ENCODE assay signal across 8 cellular contexts in the genomic region with DNA sequence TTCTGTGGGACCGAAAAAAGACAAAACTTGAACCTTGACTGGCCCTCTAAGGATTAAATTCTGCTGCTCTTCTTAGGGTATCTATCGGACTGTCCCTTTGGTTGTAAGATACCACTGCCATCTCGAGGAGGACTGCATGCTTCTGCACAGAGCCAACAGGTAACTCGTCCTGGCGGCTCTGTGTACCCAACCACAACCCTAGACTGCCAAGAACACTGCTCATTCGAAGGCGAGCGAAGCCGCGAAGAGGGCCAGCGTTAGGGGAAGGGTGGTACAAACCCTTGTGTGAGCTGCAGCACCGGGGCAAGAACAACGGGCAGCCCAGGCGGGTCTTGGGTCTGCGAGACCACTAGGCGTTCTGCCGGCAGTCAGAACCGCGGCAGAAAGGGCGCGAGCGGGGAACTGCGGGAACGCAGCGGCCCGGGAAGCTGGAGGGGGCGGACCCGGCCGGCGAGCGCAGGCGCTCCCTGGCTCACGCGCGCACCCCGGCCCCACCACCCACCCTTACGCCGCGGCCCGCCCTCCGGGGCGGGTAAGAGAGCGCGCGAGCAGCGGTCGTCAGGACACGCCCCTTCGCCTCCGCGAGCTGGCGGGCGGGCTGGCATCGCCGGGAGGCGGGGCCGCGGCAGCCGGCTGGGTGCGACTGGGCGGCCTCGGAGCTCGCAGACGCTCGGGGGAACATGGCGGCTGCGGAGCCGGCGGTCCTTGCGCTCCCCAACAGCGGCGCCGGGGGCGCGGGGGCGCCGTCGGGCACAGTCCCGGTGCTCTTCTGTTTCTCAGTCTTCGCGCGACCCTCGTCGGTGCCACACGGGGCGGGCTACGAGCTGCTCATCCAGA. TPM values are rescaled to one million over a fixed set of nuclear protein-coding genes. Genes with fewer than 3 reads are reported as not detected.
A peak's percentile ranks its signal among the peaks of the same experiment; 100 is the strongest.
DNase-seq lines count a peak whose midpoint lies in the region; ATAC-seq and TF ChIP-seq lines count a peak whose summit lies in the region.

Gene ISOC1, plus strand, starts transcription at position 663 of the 837 bp plus-strand sequence. Its CDS starts 18 bp downstream, at position 681.

- H3K4me1 ChIP-seq in CD4-positive, CD25-positive, alpha-beta regulatory T cell (ENCODE audit: control insufficient read depth, insufficient read depth, low read length, poor library complexity, severe bottlenecking) = peaks cover 19% of the 10 kb centered on the region
- peaks cover 4 to 50% (median 41%) of the 10 kb centered on the region in 4 donors for H3K4me1 ChIP-seq in liver (ENCODE audit: control insufficient read depth in 4 of 4, insufficient read depth in 4 of 4, low read length in 3 of 4)

- TF ChIP-seq RAD21 in liver (IDR thresholded peaks at IDR 0.05) = peak in 1 of 2 donors; percentile 35

- H3K4me1 Mint-ChIP-seq in CD4-positive, CD25-positive, alpha-beta regulatory T cell = peaks cover 14 to 43% (median 27%) of the 10 kb centered on the region in 4 donors
- peaks cover 14% of the 10 kb centered on the region for H3K4me1 Mint-ChIP-seq in dendritic cell treated with granulocyte-macrophage colony-stimulating factor and Interleukin-4, amounts not matched to agents 40 ng/mL and 50 ng/mL, for 4 days (ENCODE audit: low read depth)

- under 1% methylated on average over 87 of the region's 87 CpGs for WGBS in liver

- DNase-seq in CD4-positive, CD25-positive, alpha-beta regulatory T cell = peak; percentile 87 to 93 (median 92)
- DNase-seq in NCI-H748 (lab: John Stamatoyannopoulos, UW; ENCODE audit: unreplicated experiment) = peak; percentile 94
- peak; percentile 82 to 89 for DNase-seq in activated CD4-positive, alpha-beta T cell treated with anti-CD3 and anti-CD28 coated beads, Interleukin-2, amount 50 U/mL, for 24 hours (ENCODE audit: low read depth in 1 of 2, low spot score in 1 of 2)
- peak; percentile 94 for DNase-seq in stimulated activated CD4-positive, alpha-beta T cell treated with anti-CD3 and anti-CD28 coated beads, Interleukin-4, amount 100 ng/mL, for 1 hour

- no peaks in the 10 kb centered on the region for H3K9me3 Mint-ChIP-seq in CD4-positive, CD25-positive, alpha-beta regulatory T cell
- no peaks in the 10 kb centered on the region for H3K9me3 Mint-ChIP-seq in dendritic cell treated with granulocyte-macrophage colony-stimulating factor and Interleukin-4, amounts not matched to agents 40 ng/mL and 50 ng/mL, for 4 days

- intact Hi-C loops in dendritic cell treated with granulocyte-macrophage colony-stimulating factor and Interleukin-4, amounts not matched to agents 40 ng/mL and 50 ng/mL, for 4 days (cut with micrococcal nuclease) = loop anchor here (10.0 kb wide), 2 partner anchors 170 to 1010 kb away; partner anchors contain the start of gene SLC12A2

- no peaks in the 10 kb centered on the region for H3K36me3 Mint-ChIP-seq in CD4-positive, CD25-positive, alpha-beta regulatory T cell
- peaks cover 6% of the 10 kb centered on the region for H3K36me3 Mint-ChIP-seq in dendritic cell treated with granulocyte-macrophage colony-stimulating factor and Interleukin-4, amounts not matched to agents 40 ng/mL and 50 ng/mL, for 4 days (ENCODE audit: low read depth)

- H3K4me3 ChIP-seq in CD4-positive, CD25-positive, alpha-beta regulatory T cell (ENCODE audit: low read depth, low read length) = peak within 1 kb of the TSS; percentile 89
- H3K4me3 ChIP-seq in liver (ENCODE audit: low read depth in 1 of 3, low read length in 3 of 3) = peak within 1 kb of the TSS; percentile 64 to 89 (median 88)

- peaks cover 9% of the 10 kb centered on the region for H3K27me3 ChIP-seq in CD4-positive, CD25-positive, alpha-beta regulatory T cell (ENCODE audit: control insufficient read depth, insufficient read depth, low read length)
- no peaks in the 10 kb centered on the region for H3K27me3 ChIP-seq in liver (ENCODE audit: control insufficient read depth in 4 of 4, insufficient read depth in 4 of 4, low read length in 3 of 4)

- peak within 1 kb of the TSS; percentile 91 to 95 (median 93) for H3K4me3 Mint-ChIP-seq in CD4-positive, CD25-positive, alpha-beta regulatory T cell
- peak within 1 kb of the TSS; percentile 87 for H3K4me3 Mint-ChIP-seq in dendritic cell treated with granulocyte-macrophage colony-stimulating factor and Interleukin-4, amounts not matched to agents 40 ng/mL and 50 ng/mL, for 4 days

- H3K27me3 Mint-ChIP-seq in CD4-positive, CD25-positive, alpha-beta regulatory T cell = peaks cover 27% of the 10 kb centered on the region
- H3K27me3 Mint-ChIP-seq in dendritic cell treated with granulocyte-macrophage colony-stimulating factor and Interleukin-4, amounts not matched to agents 40 ng/mL and 50 ng/mL, for 4 days = peaks cover 23% of the 10 kb centered on the region

- no peaks in the 10 kb centered on the region for H3K36me3 ChIP-seq in CD4-positive, CD25-positive, alpha-beta regulatory T cell (ENCODE audit: control insufficient read depth, insufficient read depth, low read length)
- no peaks in the 10 kb centered on the region for H3K36me3 ChIP-seq in liver (ENCODE audit: control insufficient read depth in 4 of 4, insufficient read depth in 3 of 4, low read depth in 1 of 4, low read length in 3 of 4)

- peak within 1 kb of the TSS; percentile 89 to 96 (median 91) for H3K27ac Mint-ChIP-seq in CD4-positive, CD25-positive, alpha-beta regulatory T cell
- H3K27ac Mint-ChIP-seq in dendritic cell treated with granulocyte-macrophage colony-stimulating factor and Interleukin-4, amounts not matched to agents 40 ng/mL and 50 ng/mL, for 4 days = peak within 1 kb of the TSS; percentile 82

- TF ChIP-seq CTCF in liver (IDR thresholded peaks at IDR 0.05; ENCODE audit: low read depth, low read length, missing input control) = no peak

- no peaks in the 10 kb centered on the region for H3K9me3 ChIP-seq in CD4-positive, CD25-positive, alpha-beta regulatory T cell (ENCODE audit: control insufficient read depth in 2 of 2, low read length in 2 of 2)
- H3K9me3 ChIP-seq in liver (ENCODE audit: control insufficient read depth in 4 of 4, low read length in 3 of 4) = no peaks in the 10 kb centered on the region

- ATAC-seq in CD4-positive, CD25-positive, alpha-beta regulatory T cell (ENCODE audit: low read depth in 2 of 2) = peak; percentile 91 to 94
- peak; percentile 92 for ATAC-seq in GM19397 (IDR thresholded peaks at IDR 0.05; ENCODE audit: unreplicated experiment)
- peak; percentile 86 for ATAC-seq in HG03565 (IDR thresholded peaks at IDR 0.05; ENCODE audit: unreplicated experiment)

- peak within 1 kb of the TSS; percentile 87 to 92 for H3K9ac ChIP-seq in liver (ENCODE audit: low read depth in 1 of 2, low read length in 2 of 2)

- peak within 1 kb of the TSS; percentile 75 for H3K27ac ChIP-seq in CD4-positive, CD25-positive, alpha-beta regulatory T cell (ENCODE audit: insufficient read depth, low read length, poor library complexity, severe bottlenecking)
- H3K27ac ChIP-seq in liver (ENCODE audit: low read depth in 1 of 2, low read length in 2 of 2) = peak within 1 kb of the TSS; percentile 90 to 91

TF ChIP-seq in liver, 16 proteins besides CTCF, POLR2A, EP300 and RAD21:
- TF ChIP-seq FOXA1 (IDR thresholded peaks at IDR 0.05) = no peak
- TF ChIP-seq MAX (IDR thresholded peaks at IDR 0.05) = no peak
- TF ChIP-seq FOXA2 (IDR thresholded peaks at IDR 0.05) = no peak
- no peak for TF ChIP-seq ZBTB33 (IDR thresholded peaks at IDR 0.05)
- TF ChIP-seq YY1 (IDR thresholded peaks at IDR 0.05) = no peak
- TF ChIP-seq JUND (IDR thresholded peaks at IDR 0.05) = no peak
- TF ChIP-seq HNF4A (conservative IDR thresholded peaks at IDR 0.05) = no peak
- TF ChIP-seq NR2F2 (IDR thresholded peaks at IDR 0.05) = no peak
- TF ChIP-seq EGR1 (IDR thresholded peaks at IDR 0.05; ENCODE audit: low read depth in 2 of 2) = no peak
- TF ChIP-seq RXRA (IDR thresholded peaks at IDR 0.05) = no peak
- TF ChIP-seq SP1 (IDR thresholded peaks at IDR 0.05) = no peak
- TF ChIP-seq GABPA (IDR thresholded peaks at IDR 0.05 in 1 of 2, conservative IDR thresholded peaks at IDR 0.05 in 1 of 2) = no peak
- TF ChIP-seq, protein P1, sequence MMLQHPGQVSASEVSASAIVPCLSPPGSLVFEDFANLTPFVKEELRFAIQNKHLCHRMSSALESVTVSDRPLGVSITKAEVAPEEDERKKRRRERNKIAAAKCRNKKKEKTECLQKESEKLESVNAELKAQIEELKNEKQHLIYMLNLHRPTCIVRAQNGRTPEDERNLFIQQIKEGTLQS (IDR thresholded peaks at IDR 0.05) = no peak
- TF ChIP-seq HNF4G (IDR thresholded peaks at IDR 0.05) = no peak

RNA-seq across cellular contexts. Expression of gene ISOC1, which starts in this region (rescaled TPM):
- total RNA-seq in CD4-positive, CD25-positive, alpha-beta regulatory T cell = 13.1 TPM
- 10 to 100 TPM; 30.8 to 38.7 (median 36.2) TPM for polyA plus RNA-seq in CD4-positive, CD25-positive, alpha-beta regulatory T cell
- 10 to 100 TPM; 34.1 to 46.5 TPM for total RNA-seq in liver
- polyA plus RNA-seq in liver = 10 to 100 TPM; 37.1 to 52.9 TPM

Comparison
In these comparisons a context has a peak if more than half of its experiments do, and no peak if none do; other contexts are left out.
1. Peak in every context shown above with its lines: DNase-seq, ATAC-seq, H3K4me3 ChIP-seq and H3K27ac ChIP-seq.